In the genomic region with DNA sequence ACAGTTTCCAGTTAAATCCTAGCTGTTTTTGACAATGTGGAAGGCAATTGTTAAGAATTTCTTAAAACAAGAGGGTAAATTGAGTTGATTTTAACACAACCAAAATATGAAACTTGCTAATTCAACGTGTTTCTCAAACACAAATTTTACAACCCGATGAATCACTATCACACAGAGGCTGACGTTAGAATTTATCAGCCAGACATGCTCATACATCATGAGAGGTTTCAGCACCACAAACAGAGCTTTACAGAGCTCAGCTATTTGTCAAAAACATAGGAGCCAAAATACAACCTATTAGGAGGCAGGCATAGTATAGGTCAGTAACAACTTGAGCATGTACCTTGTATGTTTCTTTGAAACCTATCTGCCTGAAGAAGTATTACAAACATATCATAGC, we compare ENCODE assay signal across 3 cellular contexts.
TF ChIP-seq lines count a peak whose summit lies in the region.

No MANE protein-coding gene starts in this region.

TF ChIP-seq in A549, 52 proteins besides CTCF, POLR2A, EP300 and RAD21:
- TF ChIP-seq, protein P1, sequence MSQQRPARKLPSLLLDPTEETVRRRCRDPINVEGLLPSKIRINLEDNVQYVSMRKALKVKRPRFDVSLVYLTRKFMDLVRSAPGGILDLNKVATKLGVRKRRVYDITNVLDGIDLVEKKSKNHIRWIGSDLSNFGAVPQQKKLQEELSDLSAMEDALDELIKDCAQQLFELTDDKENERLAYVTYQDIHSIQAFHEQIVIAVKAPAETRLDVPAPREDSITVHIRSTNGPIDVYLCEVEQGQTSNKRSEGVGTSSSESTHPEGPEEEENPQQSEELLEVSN (IDR thresholded peaks at IDR 0.05; ENCODE audit: borderline replicate concordance, low read depth), result no peak
- TF ChIP-seq, protein P2, sequence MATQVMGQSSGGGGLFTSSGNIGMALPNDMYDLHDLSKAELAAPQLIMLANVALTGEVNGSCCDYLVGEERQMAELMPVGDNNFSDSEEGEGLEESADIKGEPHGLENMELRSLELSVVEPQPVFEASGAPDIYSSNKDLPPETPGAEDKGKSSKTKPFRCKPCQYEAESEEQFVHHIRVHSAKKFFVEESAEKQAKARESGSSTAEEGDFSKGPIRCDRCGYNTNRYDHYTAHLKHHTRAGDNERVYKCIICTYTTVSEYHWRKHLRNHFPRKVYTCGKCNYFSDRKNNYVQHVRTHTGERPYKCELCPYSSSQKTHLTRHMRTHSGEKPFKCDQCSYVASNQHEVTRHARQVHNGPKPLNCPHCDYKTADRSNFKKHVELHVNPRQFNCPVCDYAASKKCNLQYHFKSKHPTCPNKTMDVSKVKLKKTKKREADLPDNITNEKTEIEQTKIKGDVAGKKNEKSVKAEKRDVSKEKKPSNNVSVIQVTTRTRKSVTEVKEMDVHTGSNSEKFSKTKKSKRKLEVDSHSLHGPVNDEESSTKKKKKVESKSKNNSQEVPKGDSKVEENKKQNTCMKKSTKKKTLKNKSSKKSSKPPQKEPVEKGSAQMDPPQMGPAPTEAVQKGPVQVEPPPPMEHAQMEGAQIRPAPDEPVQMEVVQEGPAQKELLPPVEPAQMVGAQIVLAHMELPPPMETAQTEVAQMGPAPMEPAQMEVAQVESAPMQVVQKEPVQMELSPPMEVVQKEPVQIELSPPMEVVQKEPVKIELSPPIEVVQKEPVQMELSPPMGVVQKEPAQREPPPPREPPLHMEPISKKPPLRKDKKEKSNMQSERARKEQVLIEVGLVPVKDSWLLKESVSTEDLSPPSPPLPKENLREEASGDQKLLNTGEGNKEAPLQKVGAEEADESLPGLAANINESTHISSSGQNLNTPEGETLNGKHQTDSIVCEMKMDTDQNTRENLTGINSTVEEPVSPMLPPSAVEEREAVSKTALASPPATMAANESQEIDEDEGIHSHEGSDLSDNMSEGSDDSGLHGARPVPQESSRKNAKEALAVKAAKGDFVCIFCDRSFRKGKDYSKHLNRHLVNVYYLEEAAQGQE (IDR thresholded peaks at IDR 0.05), result peak; percentile 60; the same call in 1 of the 2 replicates
- no peak for TF ChIP-seq RNF2 (IDR thresholded peaks at IDR 0.05; ENCODE audit: borderline replicate concordance, low read depth)

TF ChIP-seq in HEK293, 187 proteins besides CTCF, POLR2A, EP300 and RAD21 (continued from another document and continues in another):
- TF ChIP-seq ZNF335 (tag by site-specific recombination; conservative IDR thresholded peaks at IDR 0.05) (0 out of 2 replicates have a peak, but pooled peaks have one; percentile 15), ZFP37 (tag by site-specific recombination; IDR thresholded peaks at IDR 0.05) (no peak), KLF16 (tag by site-specific recombination; IDR thresholded peaks at IDR 0.05) (no peak), ZNF843 (tag by site-specific recombination; IDR thresholded peaks at IDR 0.05) (no peak), HOXD13 (CRISPR knock-in tag; IDR thresholded peaks at IDR 0.05; ENCODE audit: borderline replicate concordance) (no peak), ZNF558 (tag by site-specific recombination; IDR thresholded peaks at IDR 0.05) (no peak), ZFHX2 (tag by site-specific recombination; conservative IDR thresholded peaks at IDR 0.05) (no peak), ZNF112 (tag by site-specific recombination; IDR thresholded peaks at IDR 0.05) (no peak), ZNF48 (tag by site-specific recombination; IDR thresholded peaks at IDR 0.05) (no peak), ZNF416 (tag by site-specific recombination; IDR thresholded peaks at IDR 0.05) (no peak), ZBTB7A (tag by site-specific recombination; IDR thresholded peaks at IDR 0.05; ENCODE audit: low read depth) (no peak), ZNF324 (tag by site-specific recombination; IDR thresholded peaks at IDR 0.05) (no peak), ZNF629 (tag by site-specific recombination; IDR thresholded peaks at IDR 0.05) (peak; percentile 84)
- TF ChIP-seq, protein P2 (tag by site-specific recombination; IDR thresholded peaks at IDR 0.05), result peak; percentile 85
- TF ChIP-seq, protein P3, sequence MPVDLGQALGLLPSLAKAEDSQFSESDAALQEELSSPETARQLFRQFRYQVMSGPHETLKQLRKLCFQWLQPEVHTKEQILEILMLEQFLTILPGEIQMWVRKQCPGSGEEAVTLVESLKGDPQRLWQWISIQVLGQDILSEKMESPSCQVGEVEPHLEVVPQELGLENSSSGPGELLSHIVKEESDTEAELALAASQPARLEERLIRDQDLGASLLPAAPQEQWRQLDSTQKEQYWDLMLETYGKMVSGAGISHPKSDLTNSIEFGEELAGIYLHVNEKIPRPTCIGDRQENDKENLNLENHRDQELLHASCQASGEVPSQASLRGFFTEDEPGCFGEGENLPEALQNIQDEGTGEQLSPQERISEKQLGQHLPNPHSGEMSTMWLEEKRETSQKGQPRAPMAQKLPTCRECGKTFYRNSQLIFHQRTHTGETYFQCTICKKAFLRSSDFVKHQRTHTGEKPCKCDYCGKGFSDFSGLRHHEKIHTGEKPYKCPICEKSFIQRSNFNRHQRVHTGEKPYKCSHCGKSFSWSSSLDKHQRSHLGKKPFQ (tag by site-specific recombination; IDR thresholded peaks at IDR 0.05), result no peak
- TF ChIP-seq, protein P4, sequence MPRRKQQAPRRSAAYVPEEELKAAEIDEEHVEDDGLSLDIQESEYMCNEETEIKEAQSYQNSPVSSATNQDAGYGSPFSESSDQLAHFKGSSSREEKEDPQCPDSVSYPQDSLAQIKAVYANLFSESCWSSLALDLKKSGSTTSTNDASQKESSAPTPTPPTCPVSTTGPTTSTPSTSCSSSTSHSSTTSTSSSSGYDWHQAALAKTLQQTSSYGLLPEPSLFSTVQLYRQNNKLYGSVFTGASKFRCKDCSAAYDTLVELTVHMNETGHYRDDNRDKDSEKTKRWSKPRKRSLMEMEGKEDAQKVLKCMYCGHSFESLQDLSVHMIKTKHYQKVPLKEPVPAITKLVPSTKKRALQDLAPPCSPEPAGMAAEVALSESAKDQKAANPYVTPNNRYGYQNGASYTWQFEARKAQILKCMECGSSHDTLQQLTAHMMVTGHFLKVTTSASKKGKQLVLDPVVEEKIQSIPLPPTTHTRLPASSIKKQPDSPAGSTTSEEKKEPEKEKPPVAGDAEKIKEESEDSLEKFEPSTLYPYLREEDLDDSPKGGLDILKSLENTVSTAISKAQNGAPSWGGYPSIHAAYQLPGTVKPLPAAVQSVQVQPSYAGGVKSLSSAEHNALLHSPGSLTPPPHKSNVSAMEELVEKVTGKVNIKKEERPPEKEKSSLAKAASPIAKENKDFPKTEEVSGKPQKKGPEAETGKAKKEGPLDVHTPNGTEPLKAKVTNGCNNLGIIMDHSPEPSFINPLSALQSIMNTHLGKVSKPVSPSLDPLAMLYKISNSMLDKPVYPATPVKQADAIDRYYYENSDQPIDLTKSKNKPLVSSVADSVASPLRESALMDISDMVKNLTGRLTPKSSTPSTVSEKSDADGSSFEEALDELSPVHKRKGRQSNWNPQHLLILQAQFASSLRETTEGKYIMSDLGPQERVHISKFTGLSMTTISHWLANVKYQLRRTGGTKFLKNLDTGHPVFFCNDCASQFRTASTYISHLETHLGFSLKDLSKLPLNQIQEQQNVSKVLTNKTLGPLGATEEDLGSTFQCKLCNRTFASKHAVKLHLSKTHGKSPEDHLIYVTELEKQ (tag by site-specific recombination; IDR thresholded peaks at IDR 0.05; ENCODE audit: borderline replicate concordance), result no peak

TF ChIP-seq in HepG2, 621 proteins besides CTCF, POLR2A, EP300 and RAD21 (continued from another document):
- TF ChIP-seq, protein P2 (IDR thresholded peaks at IDR 0.05; ENCODE audit: borderline replicate concordance in 1 of 2, low read depth in 1 of 2, low read length in 2 of 2), result peak in 1 of 2 experiments; percentile 60; a peak in 2 of 4 replicates
- TF ChIP-seq ETV5 (CRISPR knock-in tag; IDR thresholded peaks at IDR 0.05; ENCODE audit: borderline replicate concordance), result no peak
